Comparison of ENCODE assay signal across 10 cellular contexts in genomic region chr4:88963817-88964216, GRCh38.
DNase-seq lines count a peak whose midpoint lies in the region; ATAC-seq, FAIRE-seq and TF ChIP-seq lines count a peak whose summit lies in the region.
"Had no signal": no experiment of that assay in that cellular context is flagged by ENCODE, and none has a peak within 500 bp of the region (broad histone marks: within the 10 kb centered on the region; RNA-seq: fewer than 3 reads in every experiment).

No MANE protein-coding gene starts in this region.

- FAIRE-seq in bronchial epithelial cell (lab: Jason Lieb, UNC) = peak; percentile 32
- FAIRE-seq: TTC549 had no signal

- TF ChIP-seq POLR2A in suprapubic skin (IDR thresholded peaks at IDR 0.05) = no peak

- peak overlapping the region; percentile 88 for H3K27ac ChIP-seq in suprapubic skin
- H3K27ac ChIP-seq in dorsolateral prefrontal cortex = no peak overlapping the region
- H3K27ac ChIP-seq: right lobe of liver had no signal

- WGBS in suprapubic skin = 56% methylated on average over 2 of the region's 2 CpGs

- DNase-seq in activated CD4-positive, CD25-positive, alpha-beta regulatory T cell treated with anti-CD3 and anti-CD28 coated beads, Interleukin-2, amount 50 U/mL, for 72 hours = no peak
- DNase-seq in NCI-H2029 (lab: John Stamatoyannopoulos, UW) = peak; percentile 42
- DNase-seq in bronchial epithelial cell (ENCODE audit: low read depth) = peak; percentile 94
- DNase-seq in suprapubic skin (ENCODE audit: low spot score in 2 of 2) = no peak
- DNase-seq in dorsolateral prefrontal cortex = no peak
- DNase-seq in activated CD4-positive, alpha-beta T cell treated with anti-CD3 and anti-CD28 coated beads, Interleukin-2, amount 50 U/mL, for 48 hours = no peak
- DNase-seq: right lobe of liver had no signal

- peak; percentile 30 to 54 for ATAC-seq in activated CD4-positive, CD25-positive, alpha-beta regulatory T cell treated with anti-CD3 and anti-CD28 coated beads, Interleukin-2, amount 50 U/mL, for 24 hours
- no peak for ATAC-seq in GM19455 (IDR thresholded peaks at IDR 0.05; ENCODE audit: unreplicated experiment)

- intact Hi-C loops in dorsolateral prefrontal cortex (cut with DNase I) = no loop called here

- H3K36me3 ChIP-seq in bronchial epithelial cell (ENCODE audit: control insufficient read depth, insufficient read depth, low read length) (no peaks in the 10 kb centered on the region), suprapubic skin (no peaks in the 10 kb centered on the region)
- H3K36me3 ChIP-seq: right lobe of liver had no signal

- TF ChIP-seq EP300 in suprapubic skin (IDR thresholded peaks at IDR 0.05) = no peak

- no peak overlapping the region for H3K4me3 ChIP-seq in bronchial epithelial cell (ENCODE audit: low read depth, low read length)
- no peak overlapping the region for H3K4me3 ChIP-seq in suprapubic skin
- no peak overlapping the region for H3K4me3 ChIP-seq in dorsolateral prefrontal cortex
- H3K4me3 ChIP-seq: right lobe of liver had no signal

- H3K27me3 ChIP-seq in bronchial epithelial cell (ENCODE audit: control insufficient read depth, insufficient read depth, low read length) = no peaks in the 10 kb centered on the region
- no peaks in the 10 kb centered on the region for H3K27me3 ChIP-seq in suprapubic skin
- H3K27me3 ChIP-seq in dorsolateral prefrontal cortex = no peaks in the 10 kb centered on the region
- H3K27me3 ChIP-seq: right lobe of liver had no signal

- H3K4me1 ChIP-seq in suprapubic skin = peaks cover 35% of the 10 kb centered on the region

- TF ChIP-seq CTCF in bronchial epithelial cell (IDR thresholded peaks at IDR 0.05; ENCODE audit: insufficient read depth, low read length, severe bottlenecking) (no peak), suprapubic skin (IDR thresholded peaks at IDR 0.05) (no peak), dorsolateral prefrontal cortex (IDR thresholded peaks at IDR 0.05 in 54 of 56, conservative IDR thresholded peaks at IDR 0.05 in 2 of 56; ENCODE audit: low read depth in 1 of 56, partially characterized antibody in 56 of 56) (no peak)

- no peaks in the 10 kb centered on the region for H3K9me3 ChIP-seq in suprapubic skin
- H3K9me3 ChIP-seq: right lobe of liver had no signal

Comparison
In these comparisons a context has a peak if more than half of its experiments do, and no peak if none do; other contexts are left out.
1. DNase-seq: peak in NCI-H2029 (single experiment) and bronchial epithelial cell (single experiment); none in activated CD4-positive, CD25-positive, alpha-beta regulatory T cell treated with anti-CD3 and anti-CD28 coated beads, Interleukin-2, amount 50 U/mL, for 72 hours (single experiment), suprapubic skin (0 of 2), dorsolateral prefrontal cortex (0 of 10) and activated CD4-positive, alpha-beta T cell treated with anti-CD3 and anti-CD28 coated beads, Interleukin-2, amount 50 U/mL, for 48 hours (0 of 2).